In genomic region chr17:74211929-74212261, GRCh38 we compare ENCODE assay signal across 9 cellular contexts. TPM values are rescaled to one million over a fixed set of nuclear protein-coding genes. Genes with fewer than 3 reads are reported as not detected.
A peak's percentile ranks its signal among the peaks of the same experiment; 100 is the strongest.
DNase-seq lines count a peak whose midpoint lies in the region; FAIRE-seq and TF ChIP-seq lines count a peak whose summit lies in the region.
"Had no signal": no experiment of that assay in that cellular context is flagged by ENCODE, and none has a peak within 500 bp of the region (broad histone marks: within the 10 kb centered on the region; RNA-seq: fewer than 3 reads in every experiment).

No MANE protein-coding gene starts in this region.

- H3K27me3 ChIP-seq in CD8-positive, alpha-beta memory T cell (ENCODE audit: insufficient read depth, low read length, poor library complexity, severe bottlenecking) = no peaks in the 10 kb centered on the region
- H3K27me3 ChIP-seq in OCI-LY3 (ENCODE audit: low read depth, low read length) (no peaks in the 10 kb centered on the region), H1 (replicated peaks in 1 of 4; ENCODE audit: control insufficient read depth in 3 of 4, extremely low read depth in 1 of 4, insufficient read depth in 3 of 4, low read length in 3 of 4) (peaks cover 2 to 20% (median 11%) of the 10 kb centered on the region in 4 experiments; a peak in 6 of 7 replicates), neural progenitor cell (peaks cover 40% of the 10 kb centered on the region)

- peaks cover 2% of the 10 kb centered on the region for H3K79me1 ChIP-seq in H1 (ENCODE audit: low read depth, low read length)

- no peak overlapping the region for H3K56ac ChIP-seq in H1 (replicated peaks; ENCODE audit: insufficient read length, low read depth, low read length)

- H3K79me2 ChIP-seq in OCI-LY3 (ENCODE audit: low read length) (peaks cover 29% of the 10 kb centered on the region), H1 (ENCODE audit: control insufficient read depth in 1 of 2, insufficient read depth in 2 of 2, low read length in 2 of 2) (peaks cover 0 to 15% of the 10 kb centered on the region in 2 experiments; a peak in 3 of 4 replicates), neural progenitor cell (ENCODE audit: low read depth) (peaks cover 16% of the 10 kb centered on the region)

- no peak for TF ChIP-seq RAD21 in H1 (IDR thresholded peaks at IDR 0.05 in 1 of 2, conservative IDR thresholded peaks at IDR 0.05 in 1 of 2; ENCODE audit: low read depth in 2 of 2, low read length in 2 of 2)

- peaks cover 38% of the 10 kb centered on the region for H3K4me1 ChIP-seq in CD8-positive, alpha-beta memory T cell (ENCODE audit: insufficient read depth, low read length)
- H3K4me1 ChIP-seq in OCI-LY3 (ENCODE audit: low read length) (peaks cover 32% of the 10 kb centered on the region), H1 (replicated peaks in 1 of 4; ENCODE audit: control insufficient read depth in 3 of 4, insufficient read depth in 4 of 4, low read length in 3 of 4) (peaks cover 8 to 21% (median 20%) of the 10 kb centered on the region in 4 experiments), neural progenitor cell (peaks cover 34% of the 10 kb centered on the region)

- no peak overlapping the region for H2BK20ac ChIP-seq in H1 (ENCODE audit: low read length)

- H3K9me3 Mint-ChIP-seq in CD8-positive, alpha-beta memory T cell = no peaks in the 10 kb centered on the region
- no peaks in the 10 kb centered on the region for H3K9me3 Mint-ChIP-seq in neural progenitor cell

- CTCF ChIA-PET in CD8-positive, alpha-beta memory T cell (lab: Charles Lee) = interaction anchor here (0.8 to 3.3 kb wide), 12 partner anchors 12 to 320 kb away, joined by 3 to 13 read pairs (median 4); partner anchors contain the start of genes BTBD17 and CD300LB
- CTCF ChIA-PET in H1 (lab: Charles Lee; ENCODE audit: partially characterized antibody) (interaction anchor here (0.7 to 1.9 kb wide), 11 partner anchors 10 to 149 kb away, joined by 3 to 7 read pairs (median 3); partner anchors contain the start of gene BTBD17), HEK293T (lab: Yijun Ruan, JAX) (no interaction called here)

- peak overlapping the region; percentile 19; the same call in 1 of the 2 replicates for H4K8ac ChIP-seq in H1 (ENCODE audit: extremely low read depth, insufficient read depth, low read length)

- POLR2A ChIA-PET in CD8-positive, alpha-beta memory T cell (lab: Charles Lee) = interaction anchor here (0.5 to 3.0 kb wide), 3 partner anchors 9 to 85 kb away, joined by 3 to 9 read pairs (median 4); no protein-coding TSS in a partner anchor
- POLR2A ChIA-PET in H1 (lab: Charles Lee; ENCODE audit: partially characterized antibody) = interaction anchor here (0.9 to 6.9 kb wide), 17 partner anchors 9 to 270 kb away, joined by 3 to 61 read pairs (median 4); partner anchors contain the start of gene RPL38
- POLR2A ChIA-PET in HEK293T (lab: Yijun Ruan, JAX) = interaction anchor here (0.9 to 1.5 kb wide), 3 partner anchors 9 to 12 kb away, joined by 3 to 4 read pairs (median 3); no protein-coding TSS in a partner anchor

- H3K4me2 ChIP-seq in OCI-LY3 (ENCODE audit: low read length) (peak overlapping the region; percentile 83), H1 (ENCODE audit: insufficient read depth in 1 of 2, low read depth in 2 of 2, low read length in 2 of 2) (peak overlapping the region; percentile 84), neural progenitor cell (peak overlapping the region; percentile 99)

- H3F3A ChIP-seq in neural progenitor cell (ENCODE audit: low read depth) = peaks cover 62% of the 10 kb centered on the region

- H3K23ac ChIP-seq in H1 (ENCODE audit: insufficient read length) = no peak overlapping the region

- H3K27me3 Mint-ChIP-seq in CD8-positive, alpha-beta memory T cell = peaks cover 0 to 3% of the 10 kb centered on the region in 2 donors
- H3K27me3 Mint-ChIP-seq in neural progenitor cell (ENCODE audit: insufficient read depth, low read depth) = peaks cover 12% of the 10 kb centered on the region

- H3K9ac ChIP-seq in OCI-LY3 (ENCODE audit: low read length) (peak overlapping the region; percentile 61; the same call in 1 of the 2 replicates), H1 (replicated peaks in 1 of 4; ENCODE audit: extremely low read depth in 1 of 4, low read depth in 3 of 4, low read length in 3 of 4) (peak overlapping the region in 2 of 4 experiments; percentile 3 to 8; a peak in 3 of 7 replicates), neural progenitor cell (no peak overlapping the region)

- no peak for TF ChIP-seq POLR2A in H1 (IDR thresholded peaks at IDR 0.05; ENCODE audit: control extremely low read depth in 1 of 2, low read depth in 2 of 2, low read length in 2 of 2)

- TF ChIP-seq CTCF in OCI-LY3 (IDR thresholded peaks at IDR 0.05; ENCODE audit: low read depth, low read length) (no peak), H1 (IDR thresholded peaks at IDR 0.05; ENCODE audit: control extremely low read depth in 1 of 3, insufficient read depth in 1 of 3, low read depth in 1 of 3, low read length in 3 of 3) (no peak), neural progenitor cell (IDR thresholded peaks at IDR 0.05) (no peak)

- peak overlapping the region; percentile 68 for H3K4me3 ChIP-seq in CD8-positive, alpha-beta memory T cell (ENCODE audit: low read length)
- peak overlapping the region; percentile 86; the same call in 1 of the 2 replicates for H3K4me3 ChIP-seq in OCI-LY3 (ENCODE audit: low read length)
- H3K4me3 ChIP-seq in H1 (ENCODE audit: extremely low read depth in 1 of 4, insufficient read depth in 2 of 4, low read depth in 3 of 4, low read length in 4 of 4) = peak overlapping the region; percentile 52 to 62 (median 62); a peak in 6 of 8 replicates
- no peak overlapping the region for H3K4me3 ChIP-seq in neural progenitor cell

- H3K4me1 Mint-ChIP-seq in CD8-positive, alpha-beta memory T cell = peaks cover 53 to 84% (median 57%) of the 10 kb centered on the region in 3 donors
- H3K4me1 Mint-ChIP-seq in neural progenitor cell = peaks cover 58% of the 10 kb centered on the region

- peaks cover 43% of the 10 kb centered on the region for H4K20me1 ChIP-seq in OCI-LY3 (ENCODE audit: insufficient read depth, low read length)
- H4K20me1 ChIP-seq in H1 (replicated peaks in 1 of 2; ENCODE audit: control insufficient read depth in 1 of 2, insufficient read depth in 2 of 2, low read length in 2 of 2) = peaks cover 21 to 26% of the 10 kb centered on the region in 2 experiments
- peaks cover 62% of the 10 kb centered on the region for H4K20me1 ChIP-seq in neural progenitor cell (ENCODE audit: low read depth)

- WGBS in H1 (ENCODE audit: extremely low coverage in 1 of 2, insufficient coverage in 1 of 2, insufficient read length in 1 of 2, insufficient replicate concordance in 2 of 2, low coverage in 1 of 2, low lambda C conversion rate in 2 of 2, missing lambda C conversion rate in 1 of 2), 2 experiments = 24% methylated on average over 12 of the region's 12 CpGs; no CpG with 5 or more reads in 1 of the 2 experiments

- peak overlapping the region; percentile 39 for H3K27ac ChIP-seq in CD8-positive, alpha-beta memory T cell (ENCODE audit: low read depth, low read length)
- H3K27ac ChIP-seq in OCI-LY3 (ENCODE audit: low read length) (peak overlapping the region; percentile 86), H1 (ENCODE audit: low read depth, low read length) (no peak overlapping the region), neural progenitor cell (no peak overlapping the region)

- no peak overlapping the region for H2BK120ac ChIP-seq in H1 (replicated peaks; ENCODE audit: low read depth, low read length)

- no peak overlapping the region for H3K14ac ChIP-seq in H1 (ENCODE audit: insufficient read length)

- peak overlapping the region; percentile 87 to 95 (median 90) for H3K4me3 Mint-ChIP-seq in CD8-positive, alpha-beta memory T cell
- peak overlapping the region; percentile 60 for H3K4me3 Mint-ChIP-seq in neural progenitor cell

- no peak for TF ChIP-seq EP300 in H1 (IDR thresholded peaks at IDR 0.05; ENCODE audit: borderline replicate concordance in 1 of 2, low read depth in 2 of 2, low read length in 2 of 2)

- H3K27ac Mint-ChIP-seq in CD8-positive, alpha-beta memory T cell = peak overlapping the region in 7 of 8 donors; percentile 72 to 100 (median 81)
- H3K27ac Mint-ChIP-seq in neural progenitor cell = peak overlapping the region; percentile 64

- H2AFZ ChIP-seq in OCI-LY3 (ENCODE audit: low read depth, low read length) (no peak overlapping the region), H1 (ENCODE audit: low read length) (no peak overlapping the region), neural progenitor cell (replicated peaks) (no peak overlapping the region)

- no peaks in the 10 kb centered on the region for H3K9me3 ChIP-seq in CD8-positive, alpha-beta memory T cell (ENCODE audit: low read length)
- no peaks in the 10 kb centered on the region for H3K9me3 ChIP-seq in OCI-LY3 (ENCODE audit: insufficient read depth, low read length)
- no peaks in the 10 kb centered on the region for H3K9me3 ChIP-seq in H1 (ENCODE audit: insufficient read depth in 2 of 2, low read depth in 1 of 2, low read length in 1 of 2)
- H3K9me3 ChIP-seq in neural progenitor cell (ENCODE audit: low read depth) = no peaks in the 10 kb centered on the region

- no peak overlapping the region for H2AK5ac ChIP-seq in H1 (ENCODE audit: low read depth, low read length)

- DNase-seq in CD8-positive, alpha-beta memory T cell = no peak
- no peak for DNase-seq in H1 (ENCODE audit: low read depth in 1 of 2, low spot score in 2 of 2)
- no peak for DNase-seq in neural progenitor cell (ENCODE audit: low spot score)
- no peak for DNase-seq in NCI-H2081 treated with DMSO at 0.1 percent for 48 hours (lab: John Stamatoyannopoulos, UW)
- DNase-seq in HEK293T (ENCODE audit: extremely low spot score) = no peak
- no peak for DNase-seq in NCI-H446 (lab: John Stamatoyannopoulos, UW)
- no peak for DNase-seq in AG08396 (ENCODE audit: low spot score)

- peaks cover 27% of the 10 kb centered on the region for H3K36me3 ChIP-seq in CD8-positive, alpha-beta memory T cell (ENCODE audit: insufficient read depth, low read length)
- H3K36me3 ChIP-seq in OCI-LY3 (replicated peaks; ENCODE audit: low read depth, low read length) (peaks cover 27% of the 10 kb centered on the region), H1 (ENCODE audit: control insufficient read depth in 2 of 4, insufficient read depth in 4 of 4, low read length in 3 of 4) (peaks cover 27 to 33% (median 31%) of the 10 kb centered on the region in 4 experiments), neural progenitor cell (no peaks in the 10 kb centered on the region)

- no peak overlapping the region for H2BK12ac ChIP-seq in H1 (ENCODE audit: low read depth, low read length)

- FAIRE-seq in H1 (lab: Jason Lieb, UNC) = no peak
- FAIRE-seq: TTC549 had no signal

- no peak overlapping the region for H4K91ac ChIP-seq in H1 (replicated peaks; ENCODE audit: insufficient read length, low read length)

- H2BK5ac ChIP-seq in H1 (ENCODE audit: low read depth, low read length) = peak overlapping the region; percentile 45; the same call in 1 of the 2 replicates

- no peak overlapping the region for H3K4ac ChIP-seq in H1 (replicated peaks; ENCODE audit: insufficient read length, low read depth, low read length)

- peaks cover 21% of the 10 kb centered on the region for H3K23me2 ChIP-seq in H1 (ENCODE audit: low read depth, low read length)

- no peak overlapping the region for H2BK15ac ChIP-seq in H1 (ENCODE audit: low read length)

- H3K18ac ChIP-seq in H1 (ENCODE audit: extremely low read depth, low read length) = peak overlapping the region; percentile 78; the same call in 1 of the 2 replicates

- H3K36me3 Mint-ChIP-seq in CD8-positive, alpha-beta memory T cell = peaks cover 0 to 47% (median 9%) of the 10 kb centered on the region in 3 donors
- H3K36me3 Mint-ChIP-seq in neural progenitor cell = no peaks in the 10 kb centered on the region

- H4K5ac ChIP-seq in H1 (ENCODE audit: insufficient read length, low read depth, low read length) = no peak overlapping the region

RNA-seq across cellular contexts. Expression of gene TTYH2, which starts 1.5 kb away (rescaled TPM):
- 10 to 100 TPM; 17.1 to 17.4 TPM for total RNA-seq in CD8-positive, alpha-beta memory T cell
- polyA plus RNA-seq in CD8-positive, alpha-beta memory T cell = 6.0 TPM
- 3.2 and 3.7 TPM in 2 replicates for total RNA-seq in H1 (2021; fragmentation: NEBNext Ultra II Directional; extraction: Animal tissue kit (Norgen Biotek cat#: 25700))
- 9.2 and 17.3 TPM in 2 replicates for polyA plus RNA-seq in H1 (2011; rRNA removed)
- 7.6 TPM for polyA plus RNA-seq in H1 (2011; cell fraction: cytosol; rRNA removed)
- 16.4 TPM for polyA plus RNA-seq in H1 (2011; cell fraction: nucleus; rRNA removed)
- 3.1 to 4.0 TPM (median 3.4 TPM) in 4 replicates for polyA plus RNA-seq in H1 (2012, experiment 1 of 2)
- 3.2 TPM for polyA plus RNA-seq in H1 (2012, experiment 2 of 2)
- 5.3 TPM for polyA plus RNA-seq in H1 (2013, experiment 1 of 2)
- 5.8 TPM for polyA plus RNA-seq in H1 (2013, experiment 2 of 2)
- 7.4 and 9.7 TPM in 2 replicates for polyA minus RNA-seq in H1 (2011; rRNA and poly(A)+ RNA removed)
- polyA minus RNA-seq in H1 (2011; cell fraction: cytosol; rRNA and poly(A)+ RNA removed) = 3.1 TPM
- polyA minus RNA-seq in H1 (2011; cell fraction: nucleus; rRNA and poly(A)+ RNA removed) = 8.3 TPM
- total RNA-seq in neural progenitor cell (ENCODE audit: low replicate concordance) = 3.2 and 5.8 TPM in 2 replicates

RNA-seq across cellular contexts. Expression of gene RPL38, which starts 8.4 kb away (rescaled TPM):
- total RNA-seq in CD8-positive, alpha-beta memory T cell = 1,000 to 10,000 TPM; 1,457 to 1,489 TPM
- 1,839 TPM for polyA plus RNA-seq in CD8-positive, alpha-beta memory T cell
- 1,195 and 1,222 TPM in 2 replicates for total RNA-seq in H1 (2021; fragmentation: NEBNext Ultra II Directional; extraction: Animal tissue kit (Norgen Biotek cat#: 25700))
- polyA plus RNA-seq in H1 (2011; rRNA removed) = 412 and 510 TPM in 2 replicates
- polyA plus RNA-seq in H1 (2011; cell fraction: cytosol; rRNA removed) = 1,085 TPM
- polyA plus RNA-seq in H1 (2011; cell fraction: nucleus; rRNA removed) = 1,333 TPM
- 3,837 to 6,357 TPM (median 4,194 TPM) in 4 replicates for polyA plus RNA-seq in H1 (2012, experiment 1 of 2)
- 920 TPM for polyA plus RNA-seq in H1 (2012, experiment 2 of 2)
- polyA plus RNA-seq in H1 (2013, experiment 1 of 2) = 4,258 TPM
- 4,313 TPM for polyA plus RNA-seq in H1 (2013, experiment 2 of 2)
- 802 and 987 TPM in 2 replicates for polyA minus RNA-seq in H1 (2011; rRNA and poly(A)+ RNA removed)
- 425 TPM for polyA minus RNA-seq in H1 (2011; cell fraction: cytosol; rRNA and poly(A)+ RNA removed)
- 337 TPM for polyA minus RNA-seq in H1 (2011; cell fraction: nucleus; rRNA and poly(A)+ RNA removed)
- 343 and 393 TPM in 2 replicates for total RNA-seq in neural progenitor cell (ENCODE audit: low replicate concordance)

Comparison
In these comparisons a context has a peak if more than half of its experiments do, and no peak if none do; other contexts are left out.
1. H3K27ac ChIP-seq: peak in CD8-positive, alpha-beta memory T cell (single experiment) and OCI-LY3 (single experiment); none in H1 (single experiment) and neural progenitor cell (single experiment).
2. Peak in every context shown above with its lines, with median percentiles within 50 percentile points of each other: H3K4me2 ChIP-seq.